In genomic region chr3:145721273-145721805, GRCh38 we compare ENCODE assay signal across 25 cellular contexts.
"Had no signal": no experiment of that assay in that cellular context is flagged by ENCODE, and none has a peak within 500 bp of the region (broad histone marks: within the 10 kb centered on the region; RNA-seq: fewer than 3 reads in every experiment).

No MANE protein-coding gene starts in this region.

- H3K4me2 ChIP-seq: hepatocyte had no signal

- H3K9ac ChIP-seq: parathyroid adenoma had no signal

- H3K4me1 ChIP-seq: gastrocnemius medialis, parathyroid adenoma, psoas muscle, tibial nerve had no signal

- H3K9me3 Mint-ChIP-seq: activated naive CD4-positive, alpha-beta T cell treated with anti-CD3 and anti-CD28 coated beads, Interleukin-2, amount 10 ng/mL, durations not matched to agents 7 days and 5 days had no signal

- H3K79me2 ChIP-seq: hepatocyte, parathyroid adenoma had no signal

- H3K36me3 Mint-ChIP-seq: activated naive CD4-positive, alpha-beta T cell treated with anti-CD3 and anti-CD28 coated beads, Interleukin-2, amount 10 ng/mL, durations not matched to agents 7 days and 5 days; immature natural killer cell had no signal

- H3K4me3 Mint-ChIP-seq: activated naive CD4-positive, alpha-beta T cell treated with anti-CD3 and anti-CD28 coated beads, Interleukin-2, amount 10 ng/mL, durations not matched to agents 7 days and 5 days; activated T-cell treated with anti-CD3 and anti-CD28 coated beads, Interleukin-2, amount 50 U/mL, for 72 hours; effector memory CD8-positive, alpha-beta T cell; immature natural killer cell; naive thymus-derived CD4-positive, alpha-beta T cell had no signal

- ATAC-seq: effector memory CD8-positive, alpha-beta T cell; gastrocnemius medialis; naive thymus-derived CD4-positive, alpha-beta T cell; psoas muscle had no signal

- H3K27ac ChIP-seq: gastrocnemius medialis, hepatocyte, parathyroid adenoma, psoas muscle, tibial nerve, WERI-Rb-1 had no signal

- H3K27me3 Mint-ChIP-seq: activated naive CD4-positive, alpha-beta T cell treated with anti-CD3 and anti-CD28 coated beads, Interleukin-2, amount 10 ng/mL, durations not matched to agents 7 days and 5 days; effector memory CD8-positive, alpha-beta T cell; naive thymus-derived CD4-positive, alpha-beta T cell had no signal

- H3K36me3 ChIP-seq: gastrocnemius medialis, tibial nerve, WERI-Rb-1 had no signal

- H3K4me1 Mint-ChIP-seq: activated naive CD4-positive, alpha-beta T cell treated with anti-CD3 and anti-CD28 coated beads, Interleukin-2, amount 10 ng/mL, durations not matched to agents 7 days and 5 days; immature natural killer cell; naive thymus-derived CD4-positive, alpha-beta T cell had no signal

- DNase-seq: activated CD4-positive, alpha-beta T cell treated with anti-CD3 and anti-CD28 coated beads, Interleukin-2, amount 50 U/mL, for 1 hour; activated CD4-positive, CD25-positive, alpha-beta regulatory T cell treated with anti-CD3 and anti-CD28 coated beads, Interleukin-2, amount 50 U/mL, for 72 hours; activated effector memory CD4-positive, alpha-beta T cell treated with anti-CD3 and anti-CD28 coated beads, Interleukin-2, amount 50 U/mL, for 16 hours; activated naive CD4-positive, alpha-beta T cell treated with anti-CD3 and anti-CD28 coated beads, Interleukin-2, amount 10 ng/mL, durations not matched to agents 7 days and 5 days; activated T-cell treated with anti-CD3 and anti-CD28 coated beads for 4 hours; activated T-cell treated with anti-CD3 and anti-CD28 coated beads, Interleukin-2, amount 50 U/mL, for 72 hours; amniotic stem cell; caudate nucleus; cortex of kidney; effector memory CD8-positive, alpha-beta T cell; gastrocnemius medialis; immature natural killer cell; kidney; midbrain; naive thymus-derived CD4-positive, alpha-beta T cell; nucleus accumbens; psoas muscle; stimulated activated CD4-positive, alpha-beta T cell treated with anti-CD3 and anti-CD28 coated beads, Interleukin-15, amount 100 ng/mL, for 24 hours; stimulated activated CD4-positive, alpha-beta T cell treated with anti-CD3 and anti-CD28 coated beads, Interleukin-2, amount 100 ng/mL, for 24 hours; stimulated activated naive CD4-positive, alpha-beta T cell treated with Interleukin-2 at 50 U/mL for 16 hours; T-helper 9 cell; WERI-Rb-1 had no signal

- H3K27me3 ChIP-seq: gastrocnemius medialis, hepatocyte, tibial nerve had no signal

- H3K4me3 ChIP-seq: gastrocnemius medialis, hepatocyte, psoas muscle, tibial nerve had no signal

- H3K27ac Mint-ChIP-seq: activated naive CD4-positive, alpha-beta T cell treated with anti-CD3 and anti-CD28 coated beads, Interleukin-2, amount 10 ng/mL, durations not matched to agents 7 days and 5 days; activated T-cell treated with anti-CD3 and anti-CD28 coated beads, Interleukin-2, amount 50 U/mL, for 72 hours; effector memory CD8-positive, alpha-beta T cell; immature natural killer cell; naive thymus-derived CD4-positive, alpha-beta T cell had no signal

- H3K9me3 ChIP-seq: gastrocnemius medialis, psoas muscle, tibial nerve had no signal
